Comparison of ENCODE assay signal across 8 cellular contexts in genomic region chr1:223714849-223715709, GRCh38. TPM values are rescaled to one million over a fixed set of nuclear protein-coding genes. Genes with fewer than 3 reads are reported as not detected.
A peak's percentile ranks its signal among the peaks of the same experiment; 100 is the strongest.
DNase-seq lines count a peak whose midpoint lies in the region; ATAC-seq and TF ChIP-seq lines count a peak whose summit lies in the region.

No MANE protein-coding gene starts in this region.

- H3K36me3 ChIP-seq in HEK293 (ENCODE audit: control insufficient read depth in 2 of 2, insufficient read depth in 1 of 2, low read length in 2 of 2) (peaks cover 14 to 35% of the 10 kb centered on the region in 2 experiments; a peak in 2 of 3 replicates), gastroesophageal sphincter (peaks cover 0 to 32% of the 10 kb centered on the region in 2 donors), subcutaneous abdominal adipose tissue (ENCODE audit: control insufficient read depth in 5 of 5, insufficient read depth in 5 of 5, low read length in 5 of 5) (peaks cover 0 to 35% (median 29%) of the 10 kb centered on the region in 5 donors)

- POLR2A ChIA-PET in AG04449 (lab: Yijun Ruan, JAX) (interaction anchor here (0.8 to 2.5 kb wide), 6 partner anchors 8 to 34 kb away, joined by 3 to 16 read pairs (median 8); no protein-coding TSS in a partner anchor), HEK293 (lab: Yijun Ruan, JAX) (interaction anchor here (0.9 to 1.3 kb wide), 4 partner anchors 9 to 61 kb away, joined by 3 to 4 read pairs (median 4); no protein-coding TSS in a partner anchor)

- no peak for ATAC-seq in gastroesophageal sphincter
- ATAC-seq in activated CD4-positive, CD25-positive, alpha-beta regulatory T cell treated with anti-CD3 and anti-CD28 coated beads, Interleukin-2, amount 50 U/mL, for 24 hours = no peak

- TF ChIP-seq POLR2A in gastroesophageal sphincter (IDR thresholded peaks at IDR 0.05) = no peak

- CTCF ChIA-PET in AG04449 (lab: Yijun Ruan, JAX) (interaction anchor here (1.0 to 4.0 kb wide), 2 partner anchors 34 to 36 kb away, joined by 4 to 36 read pairs; no protein-coding TSS in a partner anchor), HEK293 (lab: Yijun Ruan, JAX) (interaction anchor here (0.8 to 1.3 kb wide), 5 partner anchors 9 to 96 kb away, joined by 3 to 6 read pairs (median 3); no protein-coding TSS in a partner anchor)

- H3K27me3 ChIP-seq in gastroesophageal sphincter = no peaks in the 10 kb centered on the region
- no peaks in the 10 kb centered on the region for H3K27me3 ChIP-seq in subcutaneous abdominal adipose tissue (ENCODE audit: control insufficient read depth in 5 of 5, insufficient read depth in 4 of 5, low read length in 5 of 5)

- DNase-seq in AG04449 (ENCODE audit: low read depth, low spot score) (no peak), T1000 (lab: John Stamatoyannopoulos, UW) (peak; percentile 61), RPMI8226 (no peak)
- DNase-seq in activated CD4-positive, alpha-beta T cell treated with anti-CD3 and anti-CD28 coated beads, Interleukin-2, amount 50 U/mL, for 48 hours = no peak

- 36 to 57% methylated on average over 6 to 7 of the region's 10 CpGs for WGBS in gastroesophageal sphincter (ENCODE audit: low coverage in 1 of 2), 2 donors

- TF ChIP-seq CTCF in AG04449 (IDR thresholded peaks at IDR 0.05; ENCODE audit: insufficient read depth, low read length, missing control alignments) (peak; percentile 3), HEK293 (tag by site-specific recombination; IDR thresholded peaks at IDR 0.05) (peak; percentile 32; the same call in 1 of the 2 replicates), gastroesophageal sphincter (IDR thresholded peaks at IDR 0.05) (no peak)

- peak overlapping the region in 2 of 5 donors; percentile 31 to 68 for H3K9ac ChIP-seq in subcutaneous abdominal adipose tissue (ENCODE audit: low read length in 5 of 5)

- no peak for TF ChIP-seq EP300 in gastroesophageal sphincter (IDR thresholded peaks at IDR 0.05)

- H3K4me3 ChIP-seq in AG04449 (ENCODE audit: low read depth, low read length) (peak overlapping the region; percentile 95), HEK293 (ENCODE audit: low read depth, low read length) (no peak overlapping the region), gastroesophageal sphincter (peak overlapping the region in 1 of 2 donors; percentile 9), subcutaneous abdominal adipose tissue (ENCODE audit: low read depth in 1 of 5, low read length in 5 of 5) (peak overlapping the region; percentile 29 to 93 (median 50))

- no peaks in the 10 kb centered on the region for H3K9me3 ChIP-seq in HEK293 (ENCODE audit: control insufficient read depth, insufficient read depth, low read depth, low read length)
- no peaks in the 10 kb centered on the region for H3K9me3 ChIP-seq in gastroesophageal sphincter
- no peaks in the 10 kb centered on the region for H3K9me3 ChIP-seq in subcutaneous abdominal adipose tissue (ENCODE audit: control insufficient read depth in 5 of 5, low read length in 5 of 5)

- H3K27ac ChIP-seq in HEK293 (ENCODE audit: extremely low read depth, low read depth, low read length) (peak overlapping the region; percentile 6), gastroesophageal sphincter (peak overlapping the region; percentile 13 to 98 (median 78)), subcutaneous abdominal adipose tissue (ENCODE audit: low read depth, low read length) (peak overlapping the region; percentile 94)

- peaks cover 37% of the 10 kb centered on the region for H3K4me1 ChIP-seq in HEK293 (ENCODE audit: control insufficient read depth, insufficient read depth, low read length)
- peaks cover 10 to 82% (median 52%) of the 10 kb centered on the region in 3 donors for H3K4me1 ChIP-seq in gastroesophageal sphincter
- peaks cover 15 to 61% (median 52%) of the 10 kb centered on the region in 5 donors for H3K4me1 ChIP-seq in subcutaneous abdominal adipose tissue (ENCODE audit: control insufficient read depth in 5 of 5, insufficient read depth in 5 of 5, low read length in 5 of 5)

TF ChIP-seq in HEK293, 187 proteins besides CTCF, POLR2A, EP300 and RAD21 (continues in another document):
- TF ChIP-seq KLF16 (tag by site-specific recombination; IDR thresholded peaks at IDR 0.05) = no peak
- peak; percentile 83 for TF ChIP-seq ZNF843 (tag by site-specific recombination; IDR thresholded peaks at IDR 0.05)
- TF ChIP-seq SP7 (tag by site-specific recombination; IDR thresholded peaks at IDR 0.05) = peak; percentile 95
- TF ChIP-seq ZNF621 (tag by site-specific recombination; IDR thresholded peaks at IDR 0.05) = no peak
- no peak for TF ChIP-seq ZNF664 (tag by site-specific recombination; IDR thresholded peaks at IDR 0.05)
- TF ChIP-seq ZNF629 (tag by site-specific recombination; IDR thresholded peaks at IDR 0.05) = peak; percentile 90
- peak; percentile 73; the same call in 1 of the 2 replicates for TF ChIP-seq ZNF501 (tag by site-specific recombination; IDR thresholded peaks at IDR 0.05)
- peak; percentile 83; the same call in 1 of the 2 replicates for TF ChIP-seq BCL11A (tag by site-specific recombination; IDR thresholded peaks at IDR 0.05; ENCODE audit: low read depth)
- peak; percentile 85 for TF ChIP-seq ZNF394 (tag by site-specific recombination; IDR thresholded peaks at IDR 0.05; ENCODE audit: borderline replicate concordance)
- TF ChIP-seq HOXA7 (CRISPR knock-in tag; IDR thresholded peaks at IDR 0.05; ENCODE audit: borderline replicate concordance) = no peak
- peak; percentile 81 for TF ChIP-seq KLF8 (tag by site-specific recombination; IDR thresholded peaks at IDR 0.05)
- TF ChIP-seq ZBTB17 (tag by site-specific recombination; IDR thresholded peaks at IDR 0.05) = peak; percentile 99
- TF ChIP-seq ZNF184 (tag by site-specific recombination; IDR thresholded peaks at IDR 0.05) = peak; percentile 53
- TF ChIP-seq FEZF1 (tag by site-specific recombination; IDR thresholded peaks at IDR 0.05) = peak; percentile 59
- TF ChIP-seq ZSCAN23 (tag by site-specific recombination; IDR thresholded peaks at IDR 0.05) = peak; percentile 23; the same call in 1 of the 2 replicates
- peak; percentile 19; the same call in 1 of the 2 replicates for TF ChIP-seq SP3 (tag by site-specific recombination; IDR thresholded peaks at IDR 0.05)
- TF ChIP-seq HIC1 (tag by site-specific recombination; IDR thresholded peaks at IDR 0.05) = peak; percentile 90
- peak; percentile 97 for TF ChIP-seq ZFP69B (tag by site-specific recombination; IDR thresholded peaks at IDR 0.05)
- peak; percentile 77 for TF ChIP-seq INSM2 (tag by site-specific recombination; IDR thresholded peaks at IDR 0.05)
- TF ChIP-seq ZNF530 (tag by site-specific recombination; IDR thresholded peaks at IDR 0.05; ENCODE audit: low read depth) = no peak
- peak; percentile 98 for TF ChIP-seq ZNF692 (tag by site-specific recombination; IDR thresholded peaks at IDR 0.05)
- TF ChIP-seq PRDM1 (tag by site-specific recombination; IDR thresholded peaks at IDR 0.05) = peak; percentile 78
- peak; percentile 97 for TF ChIP-seq MZF1 (tag by site-specific recombination; IDR thresholded peaks at IDR 0.05; ENCODE audit: borderline replicate concordance)

RNA-seq across cellular contexts. Expression of gene CAPN2, which starts 2.7 kb away (rescaled TPM):
- 100 to 1,000 TPM; 140 to 174 (median 149) TPM for total RNA-seq in gastroesophageal sphincter

RNA-seq across cellular contexts. Expression of gene CAPN8, which starts 49.6 kb away (rescaled TPM):
- total RNA-seq in gastroesophageal sphincter = under 1 TPM in 1 of 4 donors, not detected in 3; 0.45 TPM

Comparison
In these comparisons a context has a peak if more than half of its experiments do, and no peak if none do; other contexts are left out.
1. CTCF ChIP-seq: peak in AG04449 (single experiment) and HEK293 (single experiment); none in gastroesophageal sphincter (0 of 4).
2. H3K27ac ChIP-seq: peak in every context shown above with its lines; median percentile 94 in subcutaneous abdominal adipose tissue; 78 in gastroesophageal sphincter; 6 in HEK293.